In the genomic region with DNA sequence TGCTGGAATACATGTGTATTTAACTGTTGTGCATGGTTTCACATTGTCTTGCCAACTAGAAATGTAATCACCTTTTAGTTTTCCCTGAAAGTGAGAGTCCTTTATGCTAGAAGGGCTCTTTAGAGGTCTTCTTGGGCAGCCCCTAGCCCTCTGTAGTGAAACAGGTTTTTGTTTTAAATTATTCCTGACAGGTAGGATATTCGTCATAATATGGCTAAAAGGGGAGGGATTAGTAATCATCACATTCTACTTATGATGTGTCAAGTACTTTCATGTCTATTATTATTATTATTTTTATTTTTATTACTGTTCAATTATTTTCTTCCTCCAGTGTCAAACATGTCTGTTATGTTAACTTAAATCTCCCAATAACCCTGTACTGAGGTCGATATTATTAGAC, we compare ENCODE assay signal across 14 cellular contexts. TPM values are rescaled to one million over a fixed set of nuclear protein-coding genes. Genes with fewer than 3 reads are reported as not detected.
DNase-seq lines count a peak whose midpoint lies in the region; ATAC-seq and TF ChIP-seq lines count a peak whose summit lies in the region.
"Had no signal": no experiment of that assay in that cellular context is flagged by ENCODE, and none has a peak within 500 bp of the region (broad histone marks: within the 10 kb centered on the region; RNA-seq: fewer than 3 reads in every experiment).

No MANE protein-coding gene starts in this region.

- in situ Hi-C loops in KBM-7 (cut with MboI; ENCODE audit: low pct_unique_long_range_greater_than_20kb, low sequenced_read_pairs) = no loop called here

- H3F3A ChIP-seq in smooth muscle cell (ENCODE audit: low read depth) = peaks cover under 1% of the 10 kb centered on the region

- H3K79me2 ChIP-seq in smooth muscle cell (ENCODE audit: low read depth) = peaks cover 69% of the 10 kb centered on the region
- H3K79me2 ChIP-seq: parathyroid adenoma had no signal

- H3K36me3 ChIP-seq in effector memory CD4-positive, alpha-beta T cell (ENCODE audit: control insufficient read depth, insufficient read depth, low read length) = no peaks in the 10 kb centered on the region
- H3K36me3 ChIP-seq in smooth muscle cell (ENCODE audit: low read depth) = no peaks in the 10 kb centered on the region

- no peak overlapping the region for H2AFZ ChIP-seq in smooth muscle cell (ENCODE audit: low read depth)
- H2AFZ ChIP-seq: parathyroid adenoma had no signal

- CTCF ChIA-PET in activated CD4-positive, alpha-beta T cell treated with anti-CD3 and anti-CD28 coated beads for 36 hours (lab: Charles Lee) = interaction anchor here (1.1 to 1.2 kb wide), 2 partner anchors 20 to 107 kb away, joined by 3 to 4 read pairs; no protein-coding TSS in a partner anchor

- H3K4me1 Mint-ChIP-seq in activated CD4-positive, alpha-beta T cell treated with anti-CD3 and anti-CD28 coated beads for 36 hours = peaks cover 87% of the 10 kb centered on the region

- no peak overlapping the region for H3K9ac ChIP-seq in smooth muscle cell (ENCODE audit: low read depth)
- H3K9ac ChIP-seq: parathyroid adenoma had no signal

- TF ChIP-seq CTCF in HL-60 (IDR thresholded peaks at IDR 0.05; ENCODE audit: insufficient read depth, low read length) (no peak), smooth muscle cell (IDR thresholded peaks at IDR 0.05; ENCODE audit: borderline replicate concordance, insufficient read depth, poor library complexity, severe bottlenecking) (no peak)

- H3K9me3 Mint-ChIP-seq in activated CD4-positive, alpha-beta T cell treated with anti-CD3 and anti-CD28 coated beads for 36 hours (ENCODE audit: low read depth) = no peaks in the 10 kb centered on the region
- H3K9me3 Mint-ChIP-seq: WTC11 had no signal

- H3K9me3 ChIP-seq in effector memory CD4-positive, alpha-beta T cell (ENCODE audit: control insufficient read depth, low read length) = no peaks in the 10 kb centered on the region
- no peaks in the 10 kb centered on the region for H3K9me3 ChIP-seq in smooth muscle cell (replicated peaks; ENCODE audit: low read depth)
- H3K9me3 ChIP-seq: A549 had no signal

- intact Hi-C loops in activated CD4-positive, alpha-beta T cell treated with anti-CD3 and anti-CD28 coated beads for 36 hours (cut with DNase I, micrococcal nuclease) = no loop called here

- WGBS in smooth muscle cell (ENCODE audit: low lambda C conversion rate) = 73% methylated on average over 2 of the region's 2 CpGs

- no peak for ATAC-seq in activated CD4-positive, alpha-beta T cell treated with anti-CD3 and anti-CD28 coated beads for 36 hours
- ATAC-seq: WTC11 had no signal

- no peak for DNase-seq in activated CD4-positive, alpha-beta T cell treated with anti-CD3 and anti-CD28 coated beads for 36 hours
- DNase-seq in activated CD4-positive, alpha-beta T cell treated with anti-CD3 and anti-CD28 coated beads, Interleukin-2, amount 50 U/mL, for 4 hours = no peak
- DNase-seq in HL-60 (ENCODE audit: low read depth in 1 of 2, low spot score in 1 of 2) (no peak), smooth muscle cell (lab: John Stamatoyannopoulos, UW; ENCODE audit: unreplicated experiment) (no peak), NCI-H2081 (lab: John Stamatoyannopoulos, UW) (no peak), KBM-7 (no peak), AML-193 (lab: John Stamatoyannopoulos, UW) (no peak)
- no peak for DNase-seq in effector memory CD4-positive, alpha-beta T cell
- DNase-seq: dorsolateral prefrontal cortex; NCI-H226; stimulated activated CD4-positive, alpha-beta T cell treated with anti-CD3 and anti-CD28 coated beads, Interleukin-4, amount 100 ng/mL, for 1 hour had no signal

- peaks cover 71% of the 10 kb centered on the region for H3K4me1 ChIP-seq in effector memory CD4-positive, alpha-beta T cell (ENCODE audit: control insufficient read depth, insufficient read depth, low read length, poor library complexity, severe bottlenecking)
- peaks cover 7% of the 10 kb centered on the region for H3K4me1 ChIP-seq in smooth muscle cell (ENCODE audit: low read depth)
- H3K4me1 ChIP-seq: parathyroid adenoma had no signal

- peaks cover 36% of the 10 kb centered on the region for H3K36me3 Mint-ChIP-seq in activated CD4-positive, alpha-beta T cell treated with anti-CD3 and anti-CD28 coated beads for 36 hours (ENCODE audit: low read depth)

- H4K20me1 ChIP-seq in smooth muscle cell (ENCODE audit: low read depth) = peaks cover 62% of the 10 kb centered on the region

- no peak overlapping the region for H3K4me3 ChIP-seq in HL-60 (replicated peaks; ENCODE audit: insufficient read depth, low read length)
- H3K4me3 ChIP-seq in effector memory CD4-positive, alpha-beta T cell (ENCODE audit: insufficient read depth, low read depth, low read length, poor library complexity, severe bottlenecking) = no peak overlapping the region
- H3K4me3 ChIP-seq in smooth muscle cell = no peak overlapping the region
- H3K4me3 ChIP-seq: A549, dorsolateral prefrontal cortex had no signal

- POLR2A ChIA-PET in activated CD4-positive, alpha-beta T cell treated with anti-CD3 and anti-CD28 coated beads for 36 hours (lab: Charles Lee) = interaction anchor here (1.2 kb wide), 1 partner anchor 36 kb away, joined by 3 read pairs; no protein-coding TSS in a partner anchor

- H3K4me3 Mint-ChIP-seq in activated CD4-positive, alpha-beta T cell treated with anti-CD3 and anti-CD28 coated beads for 36 hours = no peak overlapping the region
- H3K4me3 Mint-ChIP-seq: WTC11 had no signal

- H3K27me3 ChIP-seq in HL-60 (ENCODE audit: insufficient read depth, poor library complexity, severe bottlenecking) (no peaks in the 10 kb centered on the region), smooth muscle cell (ENCODE audit: low read depth) (no peaks in the 10 kb centered on the region)
- H3K27me3 ChIP-seq in effector memory CD4-positive, alpha-beta T cell (replicated peaks; ENCODE audit: control insufficient read depth, insufficient read depth, low read length, poor library complexity, severe bottlenecking) = no peaks in the 10 kb centered on the region

- peak overlapping the region; percentile 91 for H3K27ac Mint-ChIP-seq in activated CD4-positive, alpha-beta T cell treated with anti-CD3 and anti-CD28 coated beads for 36 hours
- H3K27ac Mint-ChIP-seq: WTC11 had no signal

- H3K27ac ChIP-seq in HL-60 (replicated peaks) = peak overlapping the region; percentile 57
- peak overlapping the region; percentile 63 for H3K27ac ChIP-seq in effector memory CD4-positive, alpha-beta T cell (ENCODE audit: insufficient read depth, low read length, poor library complexity, severe bottlenecking)
- peak overlapping the region; percentile 85 for H3K27ac ChIP-seq in smooth muscle cell (ENCODE audit: low read depth)
- H3K27ac ChIP-seq: parathyroid adenoma had no signal

- H3K4me2 ChIP-seq in smooth muscle cell = peak overlapping the region; percentile 43
- H3K4me2 ChIP-seq: A549 had no signal

- no peaks in the 10 kb centered on the region for H3K27me3 Mint-ChIP-seq in activated CD4-positive, alpha-beta T cell treated with anti-CD3 and anti-CD28 coated beads for 36 hours

RNA-seq across cellular contexts. Expression of a gene that starts 35.5 kb away (rescaled TPM):
- total RNA-seq in activated CD4-positive, alpha-beta T cell treated with anti-CD3 and anti-CD28 coated beads for 36 hours = 100 to 1,000 TPM; 476 to 609 TPM
- 355 and 379 TPM in 2 replicates for total RNA-seq in smooth muscle cell
- 292 and 416 TPM in 2 replicates for polyA plus RNA-seq in smooth muscle cell
